Comparison of ENCODE assay signal across 1 cellular context in genomic region chr4:127846061-127846460, GRCh38.
TF ChIP-seq lines count a peak whose summit lies in the region.

No MANE protein-coding gene starts in this region.

TF ChIP-seq in K562, 482 proteins besides CTCF, POLR2A, EP300 and RAD21 (continued from another document and continues in another):
- TF ChIP-seq CHAMP1 (IDR thresholded peaks at IDR 0.05) (peak; percentile 64; the same call in 1 of the 2 replicates), TOE1 (IDR thresholded peaks at IDR 0.05; ENCODE audit: borderline replicate concordance) (no peak), TOE1 (CRISPR knock-in tag; IDR thresholded peaks at IDR 0.05; ENCODE audit: borderline replicate concordance, low read depth) (no peak), ZNF146 (CRISPR knock-in tag; IDR thresholded peaks at IDR 0.05; ENCODE audit: unreplicated experiment) (no peak), MAFG (tag; conservative IDR thresholded peaks at IDR 0.05) (peak; percentile 62), GATA2 (CRISPR knock-in tag; IDR thresholded peaks at IDR 0.05) (no peak), NFE2 (IDR thresholded peaks at IDR 0.05; ENCODE audit: low read depth) (peak; percentile 30; the same call in 1 of the 2 replicates), NFIC (IDR thresholded peaks at IDR 0.05) (0 out of 2 replicates have a peak, but pooled peaks have one; percentile 8), TAL1 (IDR thresholded peaks at IDR 0.05) (peak; percentile 53; the same call in 1 of the 2 replicates), THRAP3 (IDR thresholded peaks at IDR 0.05; ENCODE audit: borderline replicate concordance) (no peak), SMAD2 (IDR thresholded peaks at IDR 0.05; ENCODE audit: low read depth, low read length) (no peak), ASH1L (IDR thresholded peaks at IDR 0.05; ENCODE audit: borderline replicate concordance, low read depth, partially characterized antibody) (no peak), PHTF2 (CRISPR knock-in tag; IDR thresholded peaks at IDR 0.05) (no peak), CBFA2T2 (conservative IDR thresholded peaks at IDR 0.05) (peak; percentile 58), ZNF316 (IDR thresholded peaks at IDR 0.05) (peak; percentile 96), RUNX1 (IDR thresholded peaks at IDR 0.05; ENCODE audit: low read depth) (no peak), TCF3 (CRISPR knock-in tag; IDR thresholded peaks at IDR 0.05) (peak; percentile 57), SMARCA4 (IDR thresholded peaks at IDR 0.05) (peak; percentile 30), SOX6 (IDR thresholded peaks at IDR 0.05) (peak; percentile 53; the same call in 1 of the 2 replicates), ZNF174 (CRISPR knock-in tag; IDR thresholded peaks at IDR 0.05) (no peak), PATZ1 (CRISPR knock-in tag; IDR thresholded peaks at IDR 0.05; ENCODE audit: borderline replicate concordance) (no peak), MTA2 (IDR thresholded peaks at IDR 0.05; ENCODE audit: low read depth) (no peak), KAT8 (IDR thresholded peaks at IDR 0.05; ENCODE audit: low read depth) (no peak), HNRNPH1 (optimal IDR thresholded peaks at IDR 0.05; ENCODE audit: low read depth, low read length) (no peak), MAFK (IDR thresholded peaks at IDR 0.05; ENCODE audit: low read length) (peak; percentile 63), KLF13 (tag; IDR thresholded peaks at IDR 0.05; ENCODE audit: borderline replicate concordance, low read depth) (no peak), IFI16 (CRISPR knock-in tag; IDR thresholded peaks at IDR 0.05) (no peak), GATAD2A (IDR thresholded peaks at IDR 0.05) (no peak), ARID3B (CRISPR knock-in tag; IDR thresholded peaks at IDR 0.05; ENCODE audit: borderline replicate concordance) (no peak), NFATC3 (IDR thresholded peaks at IDR 0.05) (no peak), C11orf30 (IDR thresholded peaks at IDR 0.05; ENCODE audit: low read depth) (peak; percentile 84), ZNF318 (IDR thresholded peaks at IDR 0.05; ENCODE audit: borderline replicate concordance in 1 of 2, low read depth in 1 of 2) (no peak), ERF (CRISPR knock-in tag; IDR thresholded peaks at IDR 0.05) (no peak), ZNF717 (CRISPR knock-in tag; IDR thresholded peaks at IDR 0.05) (no peak), MECOM (CRISPR knock-in tag; IDR thresholded peaks at IDR 0.05) (no peak)
- TF ChIP-seq, protein P1, sequence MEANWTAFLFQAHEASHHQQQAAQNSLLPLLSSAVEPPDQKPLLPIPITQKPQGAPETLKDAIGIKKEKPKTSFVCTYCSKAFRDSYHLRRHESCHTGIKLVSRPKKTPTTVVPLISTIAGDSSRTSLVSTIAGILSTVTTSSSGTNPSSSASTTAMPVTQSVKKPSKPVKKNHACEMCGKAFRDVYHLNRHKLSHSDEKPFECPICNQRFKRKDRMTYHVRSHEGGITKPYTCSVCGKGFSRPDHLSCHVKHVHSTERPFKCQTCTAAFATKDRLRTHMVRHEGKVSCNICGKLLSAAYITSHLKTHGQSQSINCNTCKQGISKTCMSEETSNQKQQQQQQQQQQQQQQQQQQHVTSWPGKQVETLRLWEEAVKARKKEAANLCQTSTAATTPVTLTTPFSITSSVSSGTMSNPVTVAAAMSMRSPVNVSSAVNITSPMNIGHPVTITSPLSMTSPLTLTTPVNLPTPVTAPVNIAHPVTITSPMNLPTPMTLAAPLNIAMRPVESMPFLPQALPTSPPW (CRISPR knock-in tag; IDR thresholded peaks at IDR 0.05) = no peak
- TF ChIP-seq, protein P2, sequence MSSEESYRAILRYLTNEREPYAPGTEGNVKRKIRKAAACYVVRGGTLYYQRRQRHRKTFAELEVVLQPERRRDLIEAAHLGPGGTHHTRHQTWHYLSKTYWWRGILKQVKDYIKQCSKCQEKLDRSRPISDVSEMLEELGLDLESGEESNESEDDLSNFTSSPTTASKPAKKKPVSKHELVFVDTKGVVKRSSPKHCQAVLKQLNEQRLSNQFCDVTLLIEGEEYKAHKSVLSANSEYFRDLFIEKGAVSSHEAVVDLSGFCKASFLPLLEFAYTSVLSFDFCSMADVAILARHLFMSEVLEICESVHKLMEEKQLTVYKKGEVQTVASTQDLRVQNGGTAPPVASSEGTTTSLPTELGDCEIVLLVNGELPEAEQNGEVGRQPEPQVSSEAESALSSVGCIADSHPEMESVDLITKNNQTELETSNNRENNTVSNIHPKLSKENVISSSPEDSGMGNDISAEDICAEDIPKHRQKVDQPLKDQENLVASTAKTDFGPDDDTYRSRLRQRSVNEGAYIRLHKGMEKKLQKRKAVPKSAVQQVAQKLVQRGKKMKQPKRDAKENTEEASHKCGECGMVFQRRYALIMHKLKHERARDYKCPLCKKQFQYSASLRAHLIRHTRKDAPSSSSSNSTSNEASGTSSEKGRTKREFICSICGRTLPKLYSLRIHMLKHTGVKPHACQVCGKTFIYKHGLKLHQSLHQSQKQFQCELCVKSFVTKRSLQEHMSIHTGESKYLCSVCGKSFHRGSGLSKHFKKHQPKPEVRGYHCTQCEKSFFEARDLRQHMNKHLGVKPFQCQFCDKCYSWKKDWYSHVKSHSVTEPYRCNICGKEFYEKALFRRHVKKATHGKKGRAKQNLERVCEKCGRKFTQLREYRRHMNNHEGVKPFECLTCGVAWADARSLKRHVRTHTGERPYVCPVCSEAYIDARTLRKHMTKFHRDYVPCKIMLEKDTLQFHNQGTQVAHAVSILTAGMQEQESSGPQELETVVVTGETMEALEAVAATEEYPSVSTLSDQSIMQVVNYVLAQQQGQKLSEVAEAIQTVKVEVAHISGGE (CRISPR knock-in tag; IDR thresholded peaks at IDR 0.05) = no peak
- TF ChIP-seq, protein P3, sequence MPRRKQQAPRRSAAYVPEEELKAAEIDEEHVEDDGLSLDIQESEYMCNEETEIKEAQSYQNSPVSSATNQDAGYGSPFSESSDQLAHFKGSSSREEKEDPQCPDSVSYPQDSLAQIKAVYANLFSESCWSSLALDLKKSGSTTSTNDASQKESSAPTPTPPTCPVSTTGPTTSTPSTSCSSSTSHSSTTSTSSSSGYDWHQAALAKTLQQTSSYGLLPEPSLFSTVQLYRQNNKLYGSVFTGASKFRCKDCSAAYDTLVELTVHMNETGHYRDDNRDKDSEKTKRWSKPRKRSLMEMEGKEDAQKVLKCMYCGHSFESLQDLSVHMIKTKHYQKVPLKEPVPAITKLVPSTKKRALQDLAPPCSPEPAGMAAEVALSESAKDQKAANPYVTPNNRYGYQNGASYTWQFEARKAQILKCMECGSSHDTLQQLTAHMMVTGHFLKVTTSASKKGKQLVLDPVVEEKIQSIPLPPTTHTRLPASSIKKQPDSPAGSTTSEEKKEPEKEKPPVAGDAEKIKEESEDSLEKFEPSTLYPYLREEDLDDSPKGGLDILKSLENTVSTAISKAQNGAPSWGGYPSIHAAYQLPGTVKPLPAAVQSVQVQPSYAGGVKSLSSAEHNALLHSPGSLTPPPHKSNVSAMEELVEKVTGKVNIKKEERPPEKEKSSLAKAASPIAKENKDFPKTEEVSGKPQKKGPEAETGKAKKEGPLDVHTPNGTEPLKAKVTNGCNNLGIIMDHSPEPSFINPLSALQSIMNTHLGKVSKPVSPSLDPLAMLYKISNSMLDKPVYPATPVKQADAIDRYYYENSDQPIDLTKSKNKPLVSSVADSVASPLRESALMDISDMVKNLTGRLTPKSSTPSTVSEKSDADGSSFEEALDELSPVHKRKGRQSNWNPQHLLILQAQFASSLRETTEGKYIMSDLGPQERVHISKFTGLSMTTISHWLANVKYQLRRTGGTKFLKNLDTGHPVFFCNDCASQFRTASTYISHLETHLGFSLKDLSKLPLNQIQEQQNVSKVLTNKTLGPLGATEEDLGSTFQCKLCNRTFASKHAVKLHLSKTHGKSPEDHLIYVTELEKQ (CRISPR knock-in tag; IDR thresholded peaks at IDR 0.05) = no peak
